ENCODE assay signal across 2 cellular contexts in genomic region chr17:41629316-41629715, GRCh38.
TF ChIP-seq lines count a peak whose summit lies in the region.

No MANE protein-coding gene starts in this region.

TF ChIP-seq in GM23338, 12 proteins besides CTCF, POLR2A, EP300 and RAD21:
- TF ChIP-seq EZH2 (IDR thresholded peaks at IDR 0.05; ENCODE audit: low read depth, unreplicated experiment) (no peak), STAT1 (IDR thresholded peaks at IDR 0.05; ENCODE audit: unreplicated experiment) (no peak), NANOG (IDR thresholded peaks at IDR 0.05; ENCODE audit: borderline replicate concordance) (no peak), EZH2phosphoT487 (IDR thresholded peaks at IDR 0.05; ENCODE audit: unreplicated experiment) (no peak), REST (IDR thresholded peaks at IDR 0.05; ENCODE audit: unreplicated experiment) (no peak), ETS1 (IDR thresholded peaks at IDR 0.05) (no peak), ZNF331 (CRISPR knock-in tag; IDR thresholded peaks at IDR 0.05; ENCODE audit: low read depth) (no peak), ZNF462 (CRISPR knock-in tag; IDR thresholded peaks at IDR 0.05) (no peak), CREB1 (CRISPR knock-in tag; IDR thresholded peaks at IDR 0.05; ENCODE audit: low read depth) (no peak), ZNF114 (CRISPR knock-in tag; IDR thresholded peaks at IDR 0.05) (no peak), JUNB (IDR thresholded peaks at IDR 0.05; ENCODE audit: unreplicated experiment) (no peak), POLR2AphosphoS5 (IDR thresholded peaks at IDR 0.05; ENCODE audit: low read depth) (no peak)

TF ChIP-seq in HepG2, 621 proteins besides CTCF, POLR2A, EP300 and RAD21:
- TF ChIP-seq ADNP (CRISPR knock-in tag; IDR thresholded peaks at IDR 0.05) (no peak), SIN3A (IDR thresholded peaks at IDR 0.05; ENCODE audit: borderline replicate concordance, low read depth, low read length) (no peak), ZSCAN31 (CRISPR knock-in tag; IDR thresholded peaks at IDR 0.05; ENCODE audit: low read depth) (no peak), ZNF280B (CRISPR knock-in tag; IDR thresholded peaks at IDR 0.05; ENCODE audit: borderline replicate concordance) (no peak), FUBP1 (CRISPR knock-in tag; IDR thresholded peaks at IDR 0.05; ENCODE audit: borderline replicate concordance) (no peak), RELA (CRISPR knock-in tag; IDR thresholded peaks at IDR 0.05) (no peak), HOXA5 (CRISPR knock-in tag; IDR thresholded peaks at IDR 0.05) (no peak), SRY (CRISPR knock-in tag; IDR thresholded peaks at IDR 0.05) (no peak), ZFAT (CRISPR knock-in tag; conservative IDR thresholded peaks at IDR 0.05) (no peak), ZNF414 (CRISPR knock-in tag; IDR thresholded peaks at IDR 0.05) (no peak)
